In genomic region chr2:197001921-197002320, GRCh38 we compare ENCODE assay signal across 28 cellular contexts.
"Had no signal": no experiment of that assay in that cellular context is flagged by ENCODE, and none has a peak within 500 bp of the region (broad histone marks: within the 10 kb centered on the region; RNA-seq: fewer than 3 reads in every experiment).

No MANE protein-coding gene starts in this region.

- H3K9me3 ChIP-seq: colonic mucosa, esophagus squamous epithelium, left ventricle myocardium inferior, lower lobe of right lung, pancreas, right lobe of liver, spleen, testis, tibial nerve, upper lobe of right lung, vagina had no signal

- H3K27me3 Mint-ChIP-seq: naive B cell; progenitor cell of endocrine pancreas; stimulated activated memory B cell treated with anti-CD40 and anti-IgM and Interleukin-4, amounts not matched to agents 10 μg/mL and 1 μg/mL and 100 μg/mL, for 72 hours; stimulated activated naive CD8-positive, alpha-beta T cell treated with anti-CD3 and anti-CD28 coated beads, Interleukin-15, amount 100 ng/mL, for 72 hours had no signal

- H3K4me1 Mint-ChIP-seq: immature natural killer cell; nephron; stimulated activated memory B cell treated with anti-CD40 and anti-IgM and Interleukin-4, amounts not matched to agents 10 μg/mL and 1 μg/mL and 100 μg/mL, for 72 hours; stimulated activated naive CD8-positive, alpha-beta T cell treated with anti-CD3 and anti-CD28 coated beads, Interleukin-15, amount 100 ng/mL, for 72 hours had no signal

- H3K4me1 ChIP-seq: colonic mucosa, esophagus squamous epithelium, left ventricle myocardium inferior, lower lobe of right lung, spleen, testis, tibial nerve, upper lobe of right lung, vagina had no signal

- H3K4me3 Mint-ChIP-seq: immature natural killer cell; naive B cell; nephron; stimulated activated memory B cell treated with anti-CD40 and anti-IgM and Interleukin-4, amounts not matched to agents 10 μg/mL and 1 μg/mL and 100 μg/mL, for 72 hours; stimulated activated naive CD8-positive, alpha-beta T cell treated with anti-CD3 and anti-CD28 coated beads, Interleukin-15, amount 100 ng/mL, for 72 hours had no signal

- DNase-seq: colonic mucosa; dorsolateral prefrontal cortex; effector memory CD4-positive, alpha-beta T cell; esophagus squamous epithelium; foreskin fibroblast; immature natural killer cell; left ventricle myocardium inferior; lower lobe of right lung; mesendoderm; naive B cell; occipital lobe; pancreas; retina; right lobe of liver; spleen; stimulated activated CD4-positive, alpha-beta T cell treated with anti-CD3 and anti-CD28 coated beads, Interleukin-15, amount 100 ng/mL, for 24 hours; stimulated activated CD4-positive, alpha-beta T cell treated with anti-CD3 and anti-CD28 coated beads, Interleukin-1b, Interleukin-23, amount 100 ng/mL, for 48 hours; stimulated activated CD4-positive, alpha-beta T cell treated with anti-CD3 and anti-CD28 coated beads, Interleukin-4, amount 100 ng/mL, for 24 hours; stimulated activated naive CD8-positive, alpha-beta T cell treated with anti-CD3 and anti-CD28 coated beads, Interleukin-15, amount 100 ng/mL, for 72 hours; testis; upper lobe of right lung had no signal

- H3K27ac Mint-ChIP-seq: naive B cell; nephron; progenitor cell of endocrine pancreas; stimulated activated memory B cell treated with anti-CD40 and anti-IgM and Interleukin-4, amounts not matched to agents 10 μg/mL and 1 μg/mL and 100 μg/mL, for 72 hours had no signal

- H3K36me3 ChIP-seq: colonic mucosa, pancreas had no signal

- H3K27me3 ChIP-seq: colonic mucosa, dorsolateral prefrontal cortex, esophagus squamous epithelium, pancreas, right lobe of liver, spleen, testis, tibial nerve, upper lobe of right lung, vagina had no signal

- H3K27ac ChIP-seq: colonic mucosa, dorsolateral prefrontal cortex, esophagus squamous epithelium, left ventricle myocardium inferior, lower lobe of right lung, pancreas, right lobe of liver, spleen, testis, tibial nerve, upper lobe of right lung, vagina had no signal

- H3K9me3 Mint-ChIP-seq: immature natural killer cell; naive B cell; nephron; stimulated activated memory B cell treated with anti-CD40 and anti-IgM and Interleukin-4, amounts not matched to agents 10 μg/mL and 1 μg/mL and 100 μg/mL, for 72 hours; stimulated activated naive CD8-positive, alpha-beta T cell treated with anti-CD3 and anti-CD28 coated beads, Interleukin-15, amount 100 ng/mL, for 72 hours had no signal

- H3K4me3 ChIP-seq: colonic mucosa, dorsolateral prefrontal cortex, esophagus squamous epithelium, left ventricle myocardium inferior, lower lobe of right lung, pancreas, right lobe of liver, spleen, testis, tibial nerve, upper lobe of right lung, vagina had no signal

- FAIRE-seq: endometrium, keratinocyte, pancreas had no signal
